16 cellular contexts compared by ENCODE assay signal in genomic region chr17:82282239-82283207, GRCh38. TPM values are rescaled to one million over a fixed set of nuclear protein-coding genes. Genes with fewer than 3 reads are reported as not detected.
DNase-seq lines count a peak whose midpoint lies in the region; ATAC-seq and TF ChIP-seq lines count a peak whose summit lies in the region.
"Had no signal": no experiment of that assay in that cellular context is flagged by ENCODE, and none has a peak within 500 bp of the region (broad histone marks: within the 10 kb centered on the region; RNA-seq: fewer than 3 reads in every experiment).

No MANE protein-coding gene starts in this region.

- peak; percentile 77 for DNase-seq in G401 (ENCODE audit: low spot score)
- no peak for DNase-seq in immature natural killer cell
- no peak for DNase-seq in stimulated activated effector memory CD8-positive, alpha-beta T cell treated with anti-CD3 and anti-CD28 coated beads, Interleukin-12 subunit alpha, Interleukin-12 subunit beta, amount 100 ng/mL, for 72 hours (ENCODE audit: low spot score in 2 of 2)
- no peak for DNase-seq in stimulated activated CD8-positive, alpha-beta memory T cell treated with anti-CD3 and anti-CD28 coated beads, Interleukin-4, amount 100 ng/mL, for 48 hours
- DNase-seq in T-helper 9 cell: no peak
- no peak for DNase-seq in naive thymus-derived CD8-positive, alpha-beta T cell
- DNase-seq: hypothalamus, NCI-H1436 treated with DMSO at 0.1 percent for 48 hours, NCI-H446 treated with DMSO at 0.1 percent for 48 hours had no signal

- H3K9me3 Mint-ChIP-seq in immature natural killer cell: no peaks in the 10 kb centered on the region
- H3K9me3 Mint-ChIP-seq in stimulated activated effector memory CD8-positive, alpha-beta T cell treated with anti-CD3 and anti-CD28 coated beads, Interleukin-12 subunit alpha, Interleukin-12 subunit beta, amount 100 ng/mL, for 72 hours: no peaks in the 10 kb centered on the region
- no peaks in the 10 kb centered on the region for H3K9me3 Mint-ChIP-seq in naive thymus-derived CD8-positive, alpha-beta T cell

- H3K36me3 Mint-ChIP-seq in immature natural killer cell: no peaks in the 10 kb centered on the region
- H3K36me3 Mint-ChIP-seq in stimulated activated effector memory CD8-positive, alpha-beta T cell treated with anti-CD3 and anti-CD28 coated beads, Interleukin-12 subunit alpha, Interleukin-12 subunit beta, amount 100 ng/mL, for 72 hours: peaks cover 13% of the 10 kb centered on the region
- no peaks in the 10 kb centered on the region for H3K36me3 Mint-ChIP-seq in naive thymus-derived CD8-positive, alpha-beta T cell
- H3K36me3 Mint-ChIP-seq: neural progenitor cell, WTC11 had no signal

- POLR2A ChIA-PET in naive thymus-derived CD8-positive, alpha-beta T cell (lab: Charles Lee): interaction anchor here (1.7 to 2.2 kb wide), 4 partner anchors 9 to 15 kb away, joined by 7 to 13 read pairs (median 10); partner anchors contain the start of gene CSNK1D

- peaks cover 3 to 7% (median 7%) of the 10 kb centered on the region in 3 donors for H3K27me3 Mint-ChIP-seq in immature natural killer cell (ENCODE audit: low read depth in 3 of 3)
- H3K27me3 Mint-ChIP-seq in naive thymus-derived CD8-positive, alpha-beta T cell: no peaks in the 10 kb centered on the region
- H3K27me3 Mint-ChIP-seq: B cell had no signal

- peaks cover 20 to 28% of the 10 kb centered on the region in 2 donors for H3K4me1 Mint-ChIP-seq in immature natural killer cell
- H3K4me1 Mint-ChIP-seq in stimulated activated effector memory CD8-positive, alpha-beta T cell treated with anti-CD3 and anti-CD28 coated beads, Interleukin-12 subunit alpha, Interleukin-12 subunit beta, amount 100 ng/mL, for 72 hours: peaks cover 33% of the 10 kb centered on the region
- peaks cover 7 to 21% (median 12%) of the 10 kb centered on the region in 4 donors for H3K4me1 Mint-ChIP-seq in naive thymus-derived CD8-positive, alpha-beta T cell

- ATAC-seq in SK-N-SH treated with all-trans-retinoic acid at 6 μM for 48 hours (peak; percentile 41), GM19463 (IDR thresholded peaks at IDR 0.05; ENCODE audit: unreplicated experiment) (no peak)
- no peak for ATAC-seq in stimulated activated effector memory CD8-positive, alpha-beta T cell treated with anti-CD3 and anti-CD28 coated beads, Interleukin-12 subunit alpha, Interleukin-12 subunit beta, amount 100 ng/mL, for 72 hours
- no peak for ATAC-seq in naive thymus-derived CD8-positive, alpha-beta T cell
- ATAC-seq: WTC11 had no signal

- in situ Hi-C loops in G401 (cut with HindIII; ENCODE audit: low sequenced_read_pairs): no loop called here

- H3K4me3 Mint-ChIP-seq in immature natural killer cell: peak overlapping the region in 4 of 5 donors; percentile 16 to 41 (median 30)
- H3K4me3 Mint-ChIP-seq in stimulated activated effector memory CD8-positive, alpha-beta T cell treated with anti-CD3 and anti-CD28 coated beads, Interleukin-12 subunit alpha, Interleukin-12 subunit beta, amount 100 ng/mL, for 72 hours: peak overlapping the region; percentile 64
- H3K4me3 Mint-ChIP-seq in naive thymus-derived CD8-positive, alpha-beta T cell: no peak overlapping the region
- H3K4me3 Mint-ChIP-seq: B cell, WTC11 had no signal

- H3K27ac Mint-ChIP-seq in immature natural killer cell: peak overlapping the region in 5 of 6 donors; percentile 2 to 66 (median 48)
- H3K27ac Mint-ChIP-seq in stimulated activated effector memory CD8-positive, alpha-beta T cell treated with anti-CD3 and anti-CD28 coated beads, Interleukin-12 subunit alpha, Interleukin-12 subunit beta, amount 100 ng/mL, for 72 hours: peak overlapping the region; percentile 76
- H3K27ac Mint-ChIP-seq in naive thymus-derived CD8-positive, alpha-beta T cell: no peak overlapping the region
- H3K27ac Mint-ChIP-seq: B cell, WTC11 had no signal

TF ChIP-seq in SK-N-SH treated with all-trans-retinoic acid at 6 μM for 48 hours, 23 proteins besides CTCF, POLR2A, EP300 and RAD21:
- TF ChIP-seq ESRRG (CRISPR knock-in tag; IDR thresholded peaks at IDR 0.05) (no peak), ZNF8 (CRISPR knock-in tag; IDR thresholded peaks at IDR 0.05) (no peak), GLIS3 (CRISPR knock-in tag; IDR thresholded peaks at IDR 0.05) (no peak), BACH2 (CRISPR knock-in tag; IDR thresholded peaks at IDR 0.05; ENCODE audit: borderline replicate concordance) (no peak), TCF4 (CRISPR knock-in tag; IDR thresholded peaks at IDR 0.05; ENCODE audit: borderline replicate concordance) (no peak)
TF ChIP-seq in SK-N-SH treated with all-trans-retinoic acid at 6 μM for 48 hours: peak in this region for 0.

RNA-seq across cellular contexts. Expression of gene CSNK1D, which starts 9.0 kb away (rescaled TPM):
- 83.1 and 87.7 TPM in 2 replicates for total RNA-seq in G401 (2014; rRNA removed; shearing (Covaris generic))
- polyA plus RNA-seq in immature natural killer cell: 100 to 1,000 TPM in 1 of 3 donors, 10 to 100 TPM in 2; 48.9 to 130 (median 55.9) TPM
- total RNA-seq in naive thymus-derived CD8-positive, alpha-beta T cell: 100 to 1,000 TPM; 184 to 201 TPM
- 10 to 100 TPM; 47.6 to 72.1 (median 48.6) TPM for polyA plus RNA-seq in naive thymus-derived CD8-positive, alpha-beta T cell

RNA-seq across cellular contexts. Expression of gene CD7, which starts 34.9 kb away (rescaled TPM):
- 3.8 and 26.3 TPM in 2 replicates for total RNA-seq in G401 (2014; rRNA removed; shearing (Covaris generic))
- 100 to 1,000 TPM; 278 to 589 (median 370) TPM for polyA plus RNA-seq in immature natural killer cell
- total RNA-seq in naive thymus-derived CD8-positive, alpha-beta T cell: 10 to 100 TPM; 66.9 to 67.8 TPM
- 100 to 1,000 TPM; 166 to 233 (median 205) TPM for polyA plus RNA-seq in naive thymus-derived CD8-positive, alpha-beta T cell
- total RNA-seq: chondrocyte, smooth muscle cell had no signal

RNA-seq across cellular contexts. Expression of gene SECTM1, which starts 51.0 kb away (rescaled TPM):
- total RNA-seq in G401 (2014; rRNA removed; shearing (Covaris generic)): 3.1 and 10.5 TPM in 2 replicates
- 1 to 10 TPM in 2 of 3 donors, not detected in 1; 2.7 to 3.6 TPM for polyA plus RNA-seq in immature natural killer cell
- under 1 TPM in 1 of 2 experiments, not detected in 1; 0.18 TPM for total RNA-seq in naive thymus-derived CD8-positive, alpha-beta T cell
- 1 to 10 TPM in 1 of 3 donors, not detected in 2; 1.2 TPM for polyA plus RNA-seq in naive thymus-derived CD8-positive, alpha-beta T cell
- total RNA-seq: smooth muscle cell had no signal

RNA-seq across cellular contexts. Expression of gene SLC16A3, which starts 53.7 kb away (rescaled TPM):
- 280 and 292 TPM in 2 replicates for total RNA-seq in G401 (2014; rRNA removed; shearing (Covaris generic))
- polyA plus RNA-seq in immature natural killer cell: 10 to 100 TPM in 1 of 3 donors, 1 to 10 TPM in 2; 5.8 to 12.2 (median 6.8) TPM
- total RNA-seq in naive thymus-derived CD8-positive, alpha-beta T cell: 10 to 100 TPM; 10.1 to 11.6 TPM
- 1 to 10 TPM in 2 of 3 donors, under 1 TPM in 1; 0.91 to 1.5 (median 1.0) TPM for polyA plus RNA-seq in naive thymus-derived CD8-positive, alpha-beta T cell

Comparison
In these comparisons a context has a peak if more than half of its experiments do, and no peak if none do; other contexts are left out.
1. H3K27ac Mint-ChIP-seq: peak in immature natural killer cell (5 of 6) and stimulated activated effector memory CD8-positive, alpha-beta T cell treated with anti-CD3 and anti-CD28 coated beads, Interleukin-12 subunit alpha, Interleukin-12 subunit beta, amount 100 ng/mL, for 72 hours (single experiment); none in naive thymus-derived CD8-positive, alpha-beta T cell (0 of 10).
2. H3K4me3 Mint-ChIP-seq: peak in immature natural killer cell (4 of 5) and stimulated activated effector memory CD8-positive, alpha-beta T cell treated with anti-CD3 and anti-CD28 coated beads, Interleukin-12 subunit alpha, Interleukin-12 subunit beta, amount 100 ng/mL, for 72 hours (single experiment); none in naive thymus-derived CD8-positive, alpha-beta T cell (0 of 10).